2 cellular contexts compared by ENCODE assay signal in the genomic region with DNA sequence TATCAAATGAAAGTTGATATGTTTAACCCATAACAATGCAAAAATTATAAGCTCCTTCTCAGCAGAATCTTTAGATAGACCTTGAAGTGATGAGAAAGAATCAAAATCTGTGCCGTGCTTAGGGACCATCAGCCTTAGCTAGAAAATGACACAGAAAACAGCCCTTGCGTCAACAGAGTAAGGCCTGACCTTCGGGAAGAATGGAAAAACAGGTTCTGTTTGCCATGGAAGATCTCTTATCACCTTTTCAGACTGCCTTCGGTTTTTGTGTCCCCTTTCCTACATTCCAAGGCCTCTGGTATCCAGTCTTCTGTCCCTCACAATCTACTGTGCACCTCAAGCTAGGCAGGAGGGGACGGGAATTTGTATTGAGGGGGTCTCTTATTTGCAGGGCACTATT.
TF ChIP-seq lines count a peak whose summit lies in the region.

No MANE protein-coding gene starts in this region.

TF ChIP-seq in WTC11, 78 proteins besides CTCF, POLR2A, EP300 and RAD21:
- TF ChIP-seq, protein P1, sequence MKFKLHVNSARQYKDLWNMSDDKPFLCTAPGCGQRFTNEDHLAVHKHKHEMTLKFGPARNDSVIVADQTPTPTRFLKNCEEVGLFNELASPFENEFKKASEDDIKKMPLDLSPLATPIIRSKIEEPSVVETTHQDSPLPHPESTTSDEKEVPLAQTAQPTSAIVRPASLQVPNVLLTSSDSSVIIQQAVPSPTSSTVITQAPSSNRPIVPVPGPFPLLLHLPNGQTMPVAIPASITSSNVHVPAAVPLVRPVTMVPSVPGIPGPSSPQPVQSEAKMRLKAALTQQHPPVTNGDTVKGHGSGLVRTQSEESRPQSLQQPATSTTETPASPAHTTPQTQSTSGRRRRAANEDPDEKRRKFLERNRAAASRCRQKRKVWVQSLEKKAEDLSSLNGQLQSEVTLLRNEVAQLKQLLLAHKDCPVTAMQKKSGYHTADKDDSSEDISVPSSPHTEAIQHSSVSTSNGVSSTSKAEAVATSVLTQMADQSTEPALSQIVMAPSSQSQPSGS (CRISPR knock-in tag; IDR thresholded peaks at IDR 0.05; ENCODE audit: borderline replicate concordance, low read depth) = no peak
- TF ChIP-seq GABPB1 (CRISPR knock-in tag; IDR thresholded peaks at IDR 0.05) = 0 out of 2 replicates have a peak, but pooled peaks have one; percentile 26
- no peak for TF ChIP-seq TP53 (CRISPR knock-in tag; IDR thresholded peaks at IDR 0.05)
- no peak for TF ChIP-seq JUN (CRISPR knock-in tag; IDR thresholded peaks at IDR 0.05)
- TF ChIP-seq IRF2 (CRISPR knock-in tag; IDR thresholded peaks at IDR 0.05; ENCODE audit: borderline replicate concordance, low read depth) = no peak
- TF ChIP-seq CREM (CRISPR knock-in tag; IDR thresholded peaks at IDR 0.05) = no peak
- no peak for TF ChIP-seq OVOL2 (CRISPR knock-in tag; IDR thresholded peaks at IDR 0.05; ENCODE audit: borderline replicate concordance)
- TF ChIP-seq ATF6 (CRISPR knock-in tag; IDR thresholded peaks at IDR 0.05) = no peak

TF ChIP-seq in HepG2, 621 proteins besides CTCF, POLR2A, EP300 and RAD21 (continues in another document):
- TF ChIP-seq BCL3 (CRISPR knock-in tag; IDR thresholded peaks at IDR 0.05) (no peak), LBX2 (CRISPR knock-in tag; IDR thresholded peaks at IDR 0.05; ENCODE audit: borderline replicate concordance) (no peak), STAT5B (CRISPR knock-in tag; IDR thresholded peaks at IDR 0.05) (no peak), ZNF224 (CRISPR knock-in tag; IDR thresholded peaks at IDR 0.05) (no peak), ZNF441 (CRISPR knock-in tag; IDR thresholded peaks at IDR 0.05; ENCODE audit: borderline replicate concordance) (no peak), SP1 (IDR thresholded peaks at IDR 0.05) (no peak), SP1 (CRISPR knock-in tag; IDR thresholded peaks at IDR 0.05) (no peak), PITX1 (CRISPR knock-in tag; IDR thresholded peaks at IDR 0.05) (peak; percentile 44; the same call in 1 of the 2 replicates), TP53 (CRISPR knock-in tag; conservative IDR thresholded peaks at IDR 0.05) (no peak), KAT7 (CRISPR knock-in tag; IDR thresholded peaks at IDR 0.05; ENCODE audit: borderline replicate concordance) (no peak), ZNF784 (CRISPR knock-in tag; IDR thresholded peaks at IDR 0.05; ENCODE audit: borderline replicate concordance) (no peak), KMT2B (CRISPR knock-in tag; IDR thresholded peaks at IDR 0.05) (no peak), PPARG (CRISPR knock-in tag; conservative IDR thresholded peaks at IDR 0.05) (no peak), PHF21A (CRISPR knock-in tag; IDR thresholded peaks at IDR 0.05) (no peak), ZNF597 (CRISPR knock-in tag; IDR thresholded peaks at IDR 0.05) (no peak), SKI (IDR thresholded peaks at IDR 0.05; ENCODE audit: partially characterized antibody) (no peak), ZNF782 (CRISPR knock-in tag; IDR thresholded peaks at IDR 0.05; ENCODE audit: borderline replicate concordance) (no peak), EEA1 (CRISPR knock-in tag; IDR thresholded peaks at IDR 0.05; ENCODE audit: borderline replicate concordance) (no peak), ARID4A (CRISPR knock-in tag; IDR thresholded peaks at IDR 0.05; ENCODE audit: borderline replicate concordance) (no peak), ARNT (IDR thresholded peaks at IDR 0.05) (no peak), AKAP8 (CRISPR knock-in tag; IDR thresholded peaks at IDR 0.05) (no peak), CAMTA2 (CRISPR knock-in tag; IDR thresholded peaks at IDR 0.05; ENCODE audit: borderline replicate concordance) (no peak), SNAI1 (CRISPR knock-in tag; IDR thresholded peaks at IDR 0.05; ENCODE audit: borderline replicate concordance) (no peak)
- TF ChIP-seq, protein P2, sequence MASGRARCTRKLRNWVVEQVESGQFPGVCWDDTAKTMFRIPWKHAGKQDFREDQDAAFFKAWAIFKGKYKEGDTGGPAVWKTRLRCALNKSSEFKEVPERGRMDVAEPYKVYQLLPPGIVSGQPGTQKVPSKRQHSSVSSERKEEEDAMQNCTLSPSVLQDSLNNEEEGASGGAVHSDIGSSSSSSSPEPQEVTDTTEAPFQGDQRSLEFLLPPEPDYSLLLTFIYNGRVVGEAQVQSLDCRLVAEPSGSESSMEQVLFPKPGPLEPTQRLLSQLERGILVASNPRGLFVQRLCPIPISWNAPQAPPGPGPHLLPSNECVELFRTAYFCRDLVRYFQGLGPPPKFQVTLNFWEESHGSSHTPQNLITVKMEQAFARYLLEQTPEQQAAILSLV (CRISPR knock-in tag; IDR thresholded peaks at IDR 0.05; ENCODE audit: borderline replicate concordance) = no peak
- TF ChIP-seq, protein P3, sequence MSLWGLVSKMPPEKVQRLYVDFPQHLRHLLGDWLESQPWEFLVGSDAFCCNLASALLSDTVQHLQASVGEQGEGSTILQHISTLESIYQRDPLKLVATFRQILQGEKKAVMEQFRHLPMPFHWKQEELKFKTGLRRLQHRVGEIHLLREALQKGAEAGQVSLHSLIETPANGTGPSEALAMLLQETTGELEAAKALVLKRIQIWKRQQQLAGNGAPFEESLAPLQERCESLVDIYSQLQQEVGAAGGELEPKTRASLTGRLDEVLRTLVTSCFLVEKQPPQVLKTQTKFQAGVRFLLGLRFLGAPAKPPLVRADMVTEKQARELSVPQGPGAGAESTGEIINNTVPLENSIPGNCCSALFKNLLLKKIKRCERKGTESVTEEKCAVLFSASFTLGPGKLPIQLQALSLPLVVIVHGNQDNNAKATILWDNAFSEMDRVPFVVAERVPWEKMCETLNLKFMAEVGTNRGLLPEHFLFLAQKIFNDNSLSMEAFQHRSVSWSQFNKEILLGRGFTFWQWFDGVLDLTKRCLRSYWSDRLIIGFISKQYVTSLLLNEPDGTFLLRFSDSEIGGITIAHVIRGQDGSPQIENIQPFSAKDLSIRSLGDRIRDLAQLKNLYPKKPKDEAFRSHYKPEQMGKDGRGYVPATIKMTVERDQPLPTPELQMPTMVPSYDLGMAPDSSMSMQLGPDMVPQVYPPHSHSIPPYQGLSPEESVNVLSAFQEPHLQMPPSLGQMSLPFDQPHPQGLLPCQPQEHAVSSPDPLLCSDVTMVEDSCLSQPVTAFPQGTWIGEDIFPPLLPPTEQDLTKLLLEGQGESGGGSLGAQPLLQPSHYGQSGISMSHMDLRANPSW (CRISPR knock-in tag; IDR thresholded peaks at IDR 0.05; ENCODE audit: borderline replicate concordance) = no peak
- TF ChIP-seq, protein P4, sequence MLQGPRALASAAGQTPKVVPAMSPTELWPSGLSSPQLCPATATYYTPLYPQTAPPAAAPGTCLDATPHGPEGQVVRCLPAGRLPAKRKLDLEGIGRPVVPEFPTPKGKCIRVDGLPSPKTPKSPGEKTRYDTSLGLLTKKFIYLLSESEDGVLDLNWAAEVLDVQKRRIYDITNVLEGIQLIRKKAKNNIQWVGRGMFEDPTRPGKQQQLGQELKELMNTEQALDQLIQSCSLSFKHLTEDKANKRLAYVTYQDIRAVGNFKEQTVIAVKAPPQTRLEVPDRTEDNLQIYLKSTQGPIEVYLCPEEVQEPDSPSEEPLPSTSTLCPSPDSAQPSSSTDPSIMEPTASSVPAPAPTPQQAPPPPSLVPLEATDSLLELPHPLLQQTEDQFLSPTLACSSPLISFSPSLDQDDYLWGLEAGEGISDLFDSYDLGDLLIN (CRISPR knock-in tag; IDR thresholded peaks at IDR 0.05; ENCODE audit: borderline replicate concordance) = no peak
- TF ChIP-seq, protein P5, sequence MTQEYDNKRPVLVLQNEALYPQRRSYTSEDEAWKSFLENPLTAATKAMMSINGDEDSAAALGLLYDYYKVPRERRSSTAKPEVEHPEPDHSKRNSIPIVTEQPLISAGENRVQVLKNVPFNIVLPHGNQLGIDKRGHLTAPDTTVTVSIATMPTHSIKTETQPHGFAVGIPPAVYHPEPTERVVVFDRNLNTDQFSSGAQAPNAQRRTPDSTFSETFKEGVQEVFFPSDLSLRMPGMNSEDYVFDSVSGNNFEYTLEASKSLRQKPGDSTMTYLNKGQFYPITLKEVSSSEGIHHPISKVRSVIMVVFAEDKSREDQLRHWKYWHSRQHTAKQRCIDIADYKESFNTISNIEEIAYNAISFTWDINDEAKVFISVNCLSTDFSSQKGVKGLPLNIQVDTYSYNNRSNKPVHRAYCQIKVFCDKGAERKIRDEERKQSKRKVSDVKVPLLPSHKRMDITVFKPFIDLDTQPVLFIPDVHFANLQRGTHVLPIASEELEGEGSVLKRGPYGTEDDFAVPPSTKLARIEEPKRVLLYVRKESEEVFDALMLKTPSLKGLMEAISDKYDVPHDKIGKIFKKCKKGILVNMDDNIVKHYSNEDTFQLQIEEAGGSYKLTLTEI (CRISPR knock-in tag; conservative IDR thresholded peaks at IDR 0.05) = no peak
- TF ChIP-seq, protein P6, sequence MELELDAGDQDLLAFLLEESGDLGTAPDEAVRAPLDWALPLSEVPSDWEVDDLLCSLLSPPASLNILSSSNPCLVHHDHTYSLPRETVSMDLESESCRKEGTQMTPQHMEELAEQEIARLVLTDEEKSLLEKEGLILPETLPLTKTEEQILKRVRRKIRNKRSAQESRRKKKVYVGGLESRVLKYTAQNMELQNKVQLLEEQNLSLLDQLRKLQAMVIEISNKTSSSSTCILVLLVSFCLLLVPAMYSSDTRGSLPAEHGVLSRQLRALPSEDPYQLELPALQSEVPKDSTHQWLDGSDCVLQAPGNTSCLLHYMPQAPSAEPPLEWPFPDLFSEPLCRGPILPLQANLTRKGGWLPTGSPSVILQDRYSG (CRISPR knock-in tag; IDR thresholded peaks at IDR 0.05) = no peak
- TF ChIP-seq, protein P7, sequence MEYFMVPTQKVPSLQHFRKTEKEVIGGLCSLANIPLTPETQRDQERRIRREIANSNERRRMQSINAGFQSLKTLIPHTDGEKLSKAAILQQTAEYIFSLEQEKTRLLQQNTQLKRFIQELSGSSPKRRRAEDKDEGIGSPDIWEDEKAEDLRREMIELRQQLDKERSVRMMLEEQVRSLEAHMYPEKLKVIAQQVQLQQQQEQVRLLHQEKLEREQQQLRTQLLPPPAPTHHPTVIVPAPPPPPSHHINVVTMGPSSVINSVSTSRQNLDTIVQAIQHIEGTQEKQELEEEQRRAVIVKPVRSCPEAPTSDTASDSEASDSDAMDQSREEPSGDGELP (IDR thresholded peaks at IDR 0.05; ENCODE audit: borderline replicate concordance, low read depth) = no peak
